ENCODE assay signal across 1 cellular context in genomic region chr19:48556163-48556562, GRCh38.
A peak's percentile ranks its signal among the peaks of the same experiment; 100 is the strongest.
TF ChIP-seq lines count a peak whose summit lies in the region.

No MANE protein-coding gene starts in this region.

TF ChIP-seq in HepG2, 621 proteins besides CTCF, POLR2A, EP300 and RAD21 (continues in another document):
- peak in 1 of 2 experiments; percentile 47; a peak in 1 of 4 replicates for TF ChIP-seq NR2F1 (CRISPR knock-in tag; IDR thresholded peaks at IDR 0.05)
- peak; percentile 53 for TF ChIP-seq SKI (IDR thresholded peaks at IDR 0.05; ENCODE audit: partially characterized antibody)
- no peak for TF ChIP-seq ZBTB33 (CRISPR knock-in tag; IDR thresholded peaks at IDR 0.05)
- peak; percentile 3; the same call in 1 of the 2 replicates for TF ChIP-seq ZNF770 (CRISPR knock-in tag; IDR thresholded peaks at IDR 0.05)
- TF ChIP-seq ZNF34 (CRISPR knock-in tag; IDR thresholded peaks at IDR 0.05; ENCODE audit: borderline replicate concordance), result no peak
- no peak for TF ChIP-seq ZFYVE20 (CRISPR knock-in tag; IDR thresholded peaks at IDR 0.05; ENCODE audit: borderline replicate concordance, low read depth)
- TF ChIP-seq EZH2 (conservative IDR thresholded peaks at IDR 0.05; ENCODE audit: low read depth, low read length), result no peak
- peak; percentile 79 for TF ChIP-seq ZNF644 (CRISPR knock-in tag; IDR thresholded peaks at IDR 0.05; ENCODE audit: low read depth)
- TF ChIP-seq MZF1 (CRISPR knock-in tag; IDR thresholded peaks at IDR 0.05; ENCODE audit: borderline replicate concordance), result no peak
- no peak for TF ChIP-seq ADNP (CRISPR knock-in tag; IDR thresholded peaks at IDR 0.05)
- TF ChIP-seq SALL1 (CRISPR knock-in tag; IDR thresholded peaks at IDR 0.05), result peak; percentile 30; the same call in 1 of the 2 replicates
- TF ChIP-seq ZNF263 (CRISPR knock-in tag; IDR thresholded peaks at IDR 0.05), result 0 out of 2 replicates have a peak, but pooled peaks have one; percentile 32
- no peak for TF ChIP-seq ZNF713 (CRISPR knock-in tag; IDR thresholded peaks at IDR 0.05)
- peak; percentile 96 for TF ChIP-seq ZNF24 (IDR thresholded peaks at IDR 0.05)
- TF ChIP-seq HIVEP1 (CRISPR knock-in tag; IDR thresholded peaks at IDR 0.05), result no peak
- peak; percentile 62; the same call in 1 of the 2 replicates for TF ChIP-seq ATF3 (CRISPR knock-in tag; IDR thresholded peaks at IDR 0.05)
- TF ChIP-seq ELF3 (CRISPR knock-in tag; IDR thresholded peaks at IDR 0.05), result peak; percentile 53; the same call in 1 of the 2 replicates
- TF ChIP-seq ZNF12 (CRISPR knock-in tag; IDR thresholded peaks at IDR 0.05), result 0 out of 2 replicates have a peak, but pooled peaks have one; percentile 8
- TF ChIP-seq HES4 (CRISPR knock-in tag; IDR thresholded peaks at IDR 0.05; ENCODE audit: borderline replicate concordance), result no peak
- TF ChIP-seq ZNF260 (CRISPR knock-in tag; IDR thresholded peaks at IDR 0.05; ENCODE audit: borderline replicate concordance, low read depth), result no peak
- TF ChIP-seq ZSCAN9 (CRISPR knock-in tag; IDR thresholded peaks at IDR 0.05; ENCODE audit: borderline replicate concordance), result peak; percentile 66; the same call in 1 of the 2 replicates
- TF ChIP-seq CEBPG (CRISPR knock-in tag; IDR thresholded peaks at IDR 0.05), result peak; percentile 83
- no peak for TF ChIP-seq ZBTB2 (CRISPR knock-in tag; IDR thresholded peaks at IDR 0.05; ENCODE audit: low read depth)
- peak; percentile 95 for TF ChIP-seq FOSL2 (CRISPR knock-in tag; IDR thresholded peaks at IDR 0.05)
- peak; percentile 41; the same call in 1 of the 2 replicates for TF ChIP-seq RXRB (CRISPR knock-in tag; IDR thresholded peaks at IDR 0.05; ENCODE audit: borderline replicate concordance)
- no peak for TF ChIP-seq ZNF251 (CRISPR knock-in tag; IDR thresholded peaks at IDR 0.05)
- TF ChIP-seq NCOR1 (IDR thresholded peaks at IDR 0.05; ENCODE audit: borderline replicate concordance, low read length), result 0 out of 2 replicates have a peak, but pooled peaks have one; percentile 45
- TF ChIP-seq ZNF687 (CRISPR knock-in tag; IDR thresholded peaks at IDR 0.05), result peak; percentile 39
- peak; percentile 31; the same call in 1 of the 2 replicates for TF ChIP-seq SIN3A (IDR thresholded peaks at IDR 0.05; ENCODE audit: borderline replicate concordance, low read depth, low read length)
- TF ChIP-seq SP5 (CRISPR knock-in tag; IDR thresholded peaks at IDR 0.05; ENCODE audit: borderline replicate concordance, low read depth), result peak; percentile 49; the same call in 1 of the 2 replicates
- peak; percentile 43; the same call in 1 of the 2 replicates for TF ChIP-seq JUND (CRISPR knock-in tag; IDR thresholded peaks at IDR 0.05)
- 0 out of 2 replicates have a peak, but pooled peaks have one; percentile 28 for TF ChIP-seq NCOA2 (CRISPR knock-in tag; IDR thresholded peaks at IDR 0.05)
- 0 out of 2 replicates have a peak, but pooled peaks have one; percentile 13 for TF ChIP-seq PAXIP1 (CRISPR knock-in tag; conservative IDR thresholded peaks at IDR 0.05)
- peak; percentile 75 for TF ChIP-seq RARA (CRISPR knock-in tag; IDR thresholded peaks at IDR 0.05)
- peak; percentile 53 for TF ChIP-seq NR2F6 (IDR thresholded peaks at IDR 0.05)
- TF ChIP-seq NR2F6 (CRISPR knock-in tag; IDR thresholded peaks at IDR 0.05), result no peak
- TF ChIP-seq ZNF121 (CRISPR knock-in tag; IDR thresholded peaks at IDR 0.05), result 0 out of 2 replicates have a peak, but pooled peaks have one; percentile 7
- TF ChIP-seq ZMYM3 (CRISPR knock-in tag; IDR thresholded peaks at IDR 0.05), result peak; percentile 58; the same call in 1 of the 2 replicates
- 0 out of 2 replicates have a peak, but pooled peaks have one; percentile 29 for TF ChIP-seq ZNF143 (CRISPR knock-in tag; IDR thresholded peaks at IDR 0.05)
- peak; percentile 46; the same call in 1 of the 2 replicates for TF ChIP-seq ETV5 (CRISPR knock-in tag; IDR thresholded peaks at IDR 0.05; ENCODE audit: borderline replicate concordance)
- TF ChIP-seq CEBPZ (IDR thresholded peaks at IDR 0.05; ENCODE audit: low read length), result no peak
- TF ChIP-seq ZNF281 (CRISPR knock-in tag; IDR thresholded peaks at IDR 0.05; ENCODE audit: borderline replicate concordance), result peak; percentile 64; the same call in 1 of the 2 replicates
